ENCODE assay signal across 23 cellular contexts in genomic region chr2:34241905-34242740, GRCh38.
DNase-seq lines count a peak whose midpoint lies in the region; ATAC-seq, FAIRE-seq and TF ChIP-seq lines count a peak whose summit lies in the region.
"Had no signal": no experiment of that assay in that cellular context is flagged by ENCODE, and none has a peak within 500 bp of the region (broad histone marks: within the 10 kb centered on the region; RNA-seq: fewer than 3 reads in every experiment).

No MANE protein-coding gene starts in this region.

- H3K36me3 ChIP-seq in pancreas: no peaks in the 10 kb centered on the region
- H3K36me3 ChIP-seq: vagina had no signal

- TF ChIP-seq CTCF in VCaP (conservative IDR thresholded peaks at IDR 0.05): no peak
- no peak for TF ChIP-seq CTCF in pancreas (IDR thresholded peaks at IDR 0.05)

- peaks cover 11 to 15% (median 14%) of the 10 kb centered on the region in 3 donors for H3K4me1 ChIP-seq in pancreas
- H3K4me1 ChIP-seq: parathyroid adenoma, vagina had no signal

- DNase-seq in DMS 273 treated with DMSO at 0.1 percent for 48 hours (lab: John Stamatoyannopoulos, UW) (peak; percentile 58), left colon (peak; percentile 18 to 33), pancreas (peak in 4 of 6 donors; percentile 18 to 50 (median 36)), frontal cortex (ENCODE audit: low spot score in 2 of 2) (no peak), HUDEP-2 (lab: John Stamatoyannopoulos, UW; ENCODE audit: unreplicated experiment in 76 of 76) (no peak)
- DNase-seq in activated naive CD4-positive, alpha-beta T cell treated with anti-CD3 and anti-CD28 coated beads, Interleukin-2, amount 50 U/mL, for 16 hours: no peak
- DNase-seq: activated CD4-positive, alpha-beta memory T cell treated with anti-CD3 and anti-CD28 coated beads for 36 hours; activated effector memory CD4-positive, alpha-beta T cell treated with anti-CD3 and anti-CD28 coated beads, Interleukin-2, amount 50 U/mL, for 16 hours; C1 segment of cervical spinal cord; Calu3; EL; IMR-90; mammary epithelial cell; naive B cell; NCI-H1436 treated with DMSO at 0.1 percent for 48 hours; OCI-M1; Right ventricle myocardium superior had no signal

- H3K27me3 ChIP-seq in pancreas: no peaks in the 10 kb centered on the region
- H3K27me3 ChIP-seq: vagina had no signal

- FAIRE-seq in pancreas (lab: Jason Lieb, UNC) (no peak), frontal cortex (lab: Jason Lieb, UNC) (no peak)
- FAIRE-seq: bronchial epithelial cell had no signal

- 47 to 48% methylated on average over 6 of the region's 6 CpGs for WGBS in pancreas, 2 donors

- intact Hi-C loops in left colon (cut with DNase I, micrococcal nuclease) (no loop called here), pancreas (cut with DNase I) (no loop called here)

- H3K27ac ChIP-seq in VCaP: peak overlapping the region; percentile 61
- H3K27ac ChIP-seq in pancreas: peak overlapping the region; percentile 56 to 84 (median 68)
- H3K27ac ChIP-seq: coronary artery, parathyroid adenoma, vagina had no signal

- ATAC-seq in left colon (peak; percentile 87), pancreas (peak; percentile 66 to 86 (median 82)), GM21576 (IDR thresholded peaks at IDR 0.05; ENCODE audit: unreplicated experiment) (no peak)

- no peaks in the 10 kb centered on the region for H3K9me3 ChIP-seq in pancreas
- H3K9me3 ChIP-seq: vagina had no signal

- H3K4me3 ChIP-seq in pancreas: no peak overlapping the region
- H3K4me3 ChIP-seq: coronary artery, vagina had no signal

Comparison
In these comparisons a context has a peak if more than half of its experiments do, and no peak if none do; other contexts are left out.
1. DNase-seq: peak in DMS 273 treated with DMSO at 0.1 percent for 48 hours (single experiment), left colon (2 of 2) and pancreas (4 of 6); none in frontal cortex (0 of 2), HUDEP-2 (0 of 76) and activated naive CD4-positive, alpha-beta T cell treated with anti-CD3 and anti-CD28 coated beads, Interleukin-2, amount 50 U/mL, for 16 hours (single experiment).